Comparison of ENCODE assay signal across 11 cellular contexts in genomic region chr14:69719501-69719951, GRCh38. TPM values are rescaled to one million over a fixed set of nuclear protein-coding genes. Genes with fewer than 3 reads are reported as not detected.
DNase-seq lines count a peak whose midpoint lies in the region; ATAC-seq and TF ChIP-seq lines count a peak whose summit lies in the region.
"Had no signal": no experiment of that assay in that cellular context is flagged by ENCODE, and none has a peak within 500 bp of the region (broad histone marks: within the 10 kb centered on the region; RNA-seq: fewer than 3 reads in every experiment).

No MANE protein-coding gene starts in this region.

- ATAC-seq in activated T-cell treated with anti-CD3 and anti-CD28 coated beads, Interleukin-2, amount 50 U/mL, for 72 hours (replicated peaks in 1 of 2): no peak
- ATAC-seq in activated T-cell treated with anti-CD3 and anti-CD28 coated beads, Interleukin-2, amount 50 U/mL, for 4 hours: no peak
- peak; percentile 86 for ATAC-seq in upper lobe of right lung
- no peak for ATAC-seq in HG03354 (IDR thresholded peaks at IDR 0.05; ENCODE audit: poor library complexity, severe bottlenecking, unreplicated experiment)
- ATAC-seq: stimulated activated memory B cell treated with anti-CD40 and anti-IgM and Interleukin-4, amounts not matched to agents 10 μg/mL and 1 μg/mL and 100 μg/mL, for 72 hours had no signal

- no peak for DNase-seq in activated T-cell treated with anti-CD3 and anti-CD28 coated beads, Interleukin-2, amount 50 U/mL, for 72 hours
- DNase-seq in activated T-cell treated with anti-CD3 and anti-CD28 coated beads, Interleukin-2, amount 50 U/mL, for 4 hours: no peak
- peak; percentile 98 for DNase-seq in choroid plexus epithelial cell (ENCODE audit: low read depth)
- peak; percentile 73 for DNase-seq in upper lobe of right lung
- no peak for DNase-seq in midbrain (lab: John Stamatoyannopoulos, UW)
- DNase-seq in nucleus accumbens (lab: John Stamatoyannopoulos, UW): no peak
- DNase-seq: activated T-cell treated with anti-CD3 and anti-CD28 coated beads, Interleukin-2, amount 50 U/mL, for 1 hour; DND-41 had no signal

- 75% methylated on average over 7 of the region's 7 CpGs for WGBS in liver

- H3K9me3 ChIP-seq in liver (ENCODE audit: control insufficient read depth in 4 of 4, low read length in 3 of 4) (no peaks in the 10 kb centered on the region), upper lobe of right lung (no peaks in the 10 kb centered on the region)

- H3K4me3 Mint-ChIP-seq in activated T-cell treated with anti-CD3 and anti-CD28 coated beads, Interleukin-2, amount 50 U/mL, for 72 hours: no peak overlapping the region
- H3K4me3 Mint-ChIP-seq in activated T-cell treated with anti-CD3 and anti-CD28 coated beads, Interleukin-2, amount 50 U/mL, for 4 hours: no peak overlapping the region
- H3K4me3 Mint-ChIP-seq: stimulated activated memory B cell treated with anti-CD40 and anti-IgM and Interleukin-4, amounts not matched to agents 10 μg/mL and 1 μg/mL and 100 μg/mL, for 72 hours had no signal

- no peaks in the 10 kb centered on the region for H3K36me3 ChIP-seq in liver (ENCODE audit: control insufficient read depth in 4 of 4, insufficient read depth in 3 of 4, low read depth in 1 of 4, low read length in 3 of 4)
- H3K36me3 ChIP-seq in upper lobe of right lung: no peaks in the 10 kb centered on the region

- intact Hi-C loops in upper lobe of right lung (cut with DNase I): no loop called here

- H3K27me3 Mint-ChIP-seq in activated T-cell treated with anti-CD3 and anti-CD28 coated beads, Interleukin-2, amount 50 U/mL, for 72 hours (ENCODE audit: low read depth): no peaks in the 10 kb centered on the region
- H3K27me3 Mint-ChIP-seq in activated T-cell treated with anti-CD3 and anti-CD28 coated beads, Interleukin-2, amount 50 U/mL, for 4 hours (ENCODE audit: low read depth): no peaks in the 10 kb centered on the region
- H3K27me3 Mint-ChIP-seq: stimulated activated memory B cell treated with anti-CD40 and anti-IgM and Interleukin-4, amounts not matched to agents 10 μg/mL and 1 μg/mL and 100 μg/mL, for 72 hours had no signal

- H3K27ac Mint-ChIP-seq in activated T-cell treated with anti-CD3 and anti-CD28 coated beads, Interleukin-2, amount 50 U/mL, for 72 hours: peak overlapping the region; percentile 33
- H3K27ac Mint-ChIP-seq: stimulated activated memory B cell treated with anti-CD40 and anti-IgM and Interleukin-4, amounts not matched to agents 10 μg/mL and 1 μg/mL and 100 μg/mL, for 72 hours had no signal

- no peaks in the 10 kb centered on the region for H3K9me3 Mint-ChIP-seq in activated T-cell treated with anti-CD3 and anti-CD28 coated beads, Interleukin-2, amount 50 U/mL, for 72 hours
- no peaks in the 10 kb centered on the region for H3K9me3 Mint-ChIP-seq in activated T-cell treated with anti-CD3 and anti-CD28 coated beads, Interleukin-2, amount 50 U/mL, for 4 hours
- H3K9me3 Mint-ChIP-seq: stimulated activated memory B cell treated with anti-CD40 and anti-IgM and Interleukin-4, amounts not matched to agents 10 μg/mL and 1 μg/mL and 100 μg/mL, for 72 hours had no signal

- peak in 1 of 2 donors; percentile 52 for TF ChIP-seq RAD21 in liver (IDR thresholded peaks at IDR 0.05)

- peaks cover 0 to 4% of the 10 kb centered on the region in 2 donors for H3K36me3 Mint-ChIP-seq in activated T-cell treated with anti-CD3 and anti-CD28 coated beads, Interleukin-2, amount 50 U/mL, for 72 hours (ENCODE audit: insufficient read depth in 2 of 2)
- peaks cover 7% of the 10 kb centered on the region for H3K36me3 Mint-ChIP-seq in activated T-cell treated with anti-CD3 and anti-CD28 coated beads, Interleukin-2, amount 50 U/mL, for 4 hours (ENCODE audit: insufficient read depth)

- peaks cover 0 to 10% (median 2%) of the 10 kb centered on the region in 4 donors for H3K4me1 ChIP-seq in liver (ENCODE audit: control insufficient read depth in 4 of 4, insufficient read depth in 4 of 4, low read length in 3 of 4)
- H3K4me1 ChIP-seq in upper lobe of right lung: peaks cover 45% of the 10 kb centered on the region

- H3K27me3 ChIP-seq in liver (ENCODE audit: control insufficient read depth in 4 of 4, insufficient read depth in 4 of 4, low read length in 3 of 4) (no peaks in the 10 kb centered on the region), upper lobe of right lung (no peaks in the 10 kb centered on the region)

- H3K27ac ChIP-seq in liver (ENCODE audit: low read depth in 1 of 2, low read length in 2 of 2): peak overlapping the region in 1 of 2 donors; percentile 22
- peak overlapping the region; percentile 67 for H3K27ac ChIP-seq in upper lobe of right lung

- TF ChIP-seq CTCF in choroid plexus epithelial cell (conservative IDR thresholded peaks at IDR 0.05; ENCODE audit: low read depth, low read length) (peak; percentile 9), liver (IDR thresholded peaks at IDR 0.05; ENCODE audit: low read depth, low read length, missing input control) (no peak), upper lobe of right lung (IDR thresholded peaks at IDR 0.05) (no peak)

- no peak overlapping the region for H3K4me3 ChIP-seq in choroid plexus epithelial cell (ENCODE audit: low read depth, low read length)
- H3K4me3 ChIP-seq in liver (ENCODE audit: low read depth in 1 of 3, low read length in 3 of 3): no peak overlapping the region
- H3K4me3 ChIP-seq in upper lobe of right lung: no peak overlapping the region

- H3K4me1 Mint-ChIP-seq in activated T-cell treated with anti-CD3 and anti-CD28 coated beads, Interleukin-2, amount 50 U/mL, for 72 hours (ENCODE audit: low read depth): peaks cover 29% of the 10 kb centered on the region
- peaks cover 22% of the 10 kb centered on the region for H3K4me1 Mint-ChIP-seq in activated T-cell treated with anti-CD3 and anti-CD28 coated beads, Interleukin-2, amount 50 U/mL, for 4 hours (ENCODE audit: low read depth)

- H3K9ac ChIP-seq in liver (ENCODE audit: low read depth in 1 of 2, low read length in 2 of 2): no peak overlapping the region

TF ChIP-seq in liver, 16 proteins besides CTCF, POLR2A, EP300 and RAD21:
- TF ChIP-seq, protein P1, sequence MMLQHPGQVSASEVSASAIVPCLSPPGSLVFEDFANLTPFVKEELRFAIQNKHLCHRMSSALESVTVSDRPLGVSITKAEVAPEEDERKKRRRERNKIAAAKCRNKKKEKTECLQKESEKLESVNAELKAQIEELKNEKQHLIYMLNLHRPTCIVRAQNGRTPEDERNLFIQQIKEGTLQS (IDR thresholded peaks at IDR 0.05): no peak
- TF ChIP-seq SP1 (IDR thresholded peaks at IDR 0.05) (peak; percentile 35), YY1 (IDR thresholded peaks at IDR 0.05) (no peak)
TF ChIP-seq in liver: peak in this region for 1.

RNA-seq across cellular contexts. Expression of gene SRSF5, which starts 47.4 kb away (rescaled TPM):
- 100 to 1,000 TPM; 417 to 428 TPM for total RNA-seq in activated T-cell treated with anti-CD3 and anti-CD28 coated beads, Interleukin-2, amount 50 U/mL, for 72 hours
- 100 to 1,000 TPM; 321 to 342 (median 325) TPM for total RNA-seq in activated T-cell treated with anti-CD3 and anti-CD28 coated beads, Interleukin-2, amount 50 U/mL, for 4 hours
- total RNA-seq in liver: 100 to 1,000 TPM in 1 of 2 donors, 10 to 100 TPM in 1; 74.4 to 254 TPM
- polyA plus RNA-seq in liver: 100 to 1,000 TPM in 1 of 2 donors, 10 to 100 TPM in 1; 89.7 to 205 TPM
- total RNA-seq in upper lobe of right lung: 287 TPM

Comparison
In these comparisons a context has a peak if more than half of its experiments do, and no peak if none do; other contexts are left out.
1. DNase-seq: peak in choroid plexus epithelial cell (single experiment) and upper lobe of right lung (single experiment); none in activated T-cell treated with anti-CD3 and anti-CD28 coated beads, Interleukin-2, amount 50 U/mL, for 72 hours (0 of 2), activated T-cell treated with anti-CD3 and anti-CD28 coated beads, Interleukin-2, amount 50 U/mL, for 4 hours (single experiment), midbrain (single experiment) and nucleus accumbens (0 of 56).